ENCODE assay signal across 8 cellular contexts in the genomic region with DNA sequence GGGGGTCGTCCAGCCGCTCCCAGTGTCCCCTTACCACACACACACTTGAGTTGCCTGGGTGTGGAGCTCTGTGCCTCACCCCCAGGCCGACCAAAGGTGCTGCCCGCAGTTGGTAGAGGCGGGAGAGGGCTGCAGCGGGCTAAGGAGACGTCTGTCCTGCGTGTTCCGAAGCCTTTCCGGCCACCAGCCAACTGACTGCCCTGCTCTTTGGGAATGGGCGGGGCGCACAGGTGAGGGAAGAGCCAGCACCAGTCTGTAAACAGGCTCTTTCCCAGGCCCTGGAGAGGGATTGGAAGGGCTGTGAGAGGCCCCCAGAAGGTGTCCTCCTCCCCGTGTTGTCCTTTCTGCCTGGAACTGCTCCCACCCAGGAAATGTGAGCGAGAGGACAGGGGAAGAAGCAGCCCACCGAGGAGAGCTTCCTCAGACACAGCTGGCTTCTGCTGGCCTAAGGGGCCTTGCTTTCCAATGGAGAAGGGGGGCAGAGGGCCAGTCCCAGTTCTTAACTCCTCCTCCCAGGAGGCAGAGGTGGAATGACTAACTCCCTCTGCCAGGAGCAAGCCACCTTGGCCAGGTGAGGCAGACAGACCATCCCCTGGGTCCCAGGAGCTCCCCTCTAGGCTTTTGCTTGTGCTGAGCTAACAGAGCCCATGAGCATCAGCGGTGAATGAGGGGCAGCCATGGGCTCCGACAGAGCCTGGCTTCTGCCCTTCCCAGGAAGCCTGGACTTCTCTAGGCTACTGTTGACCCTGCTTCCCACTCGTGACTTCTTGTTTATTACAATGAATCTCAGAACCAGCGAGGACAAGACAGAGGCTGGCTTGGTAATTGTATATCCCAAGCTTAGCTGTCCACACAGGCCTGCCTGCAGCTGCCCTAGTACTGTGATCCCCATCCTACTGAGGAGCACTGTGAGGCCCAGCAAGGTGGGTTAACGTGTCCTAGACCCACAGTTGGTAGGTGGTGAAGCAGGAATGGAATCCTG.
A peak's percentile ranks its signal among the peaks of the same experiment; 100 is the strongest.
DNase-seq lines count a peak whose midpoint lies in the region; ATAC-seq and TF ChIP-seq lines count a peak whose summit lies in the region.

No MANE protein-coding gene starts in this region.

- H3K4me3 ChIP-seq in iPS-18a (ENCODE audit: low read length) (peak overlapping the region; percentile 68), BE2C (ENCODE audit: low read depth, low read length) (no peak overlapping the region)

- H3K4me1 ChIP-seq in iPS-18a (ENCODE audit: control insufficient read depth, low read depth, low read length) (peaks cover 3% of the 10 kb centered on the region), BE2C (no peaks in the 10 kb centered on the region)

- DNase-seq in activated CD4-positive, alpha-beta T cell treated with anti-CD3 and anti-CD28 coated beads for 36 hours: no peak
- no peak for DNase-seq in activated CD4-positive, alpha-beta T cell treated with anti-CD3 and anti-CD28 coated beads, Interleukin-2, amount 50 U/mL, for 4 hours
- DNase-seq in activated T-helper 1 cell treated with anti-CD3 and anti-CD28 coated beads, Interleukin-12 subunit alpha, Interleukin-12 subunit beta, Interleukin-2, Interleukin-4 antibody, amounts not matched to agents 30 ng/mL and 10 ng/mL and 1 ng/mL, durations not matched to agents 14 hours and 24 hours and 36 hours (ENCODE audit: low spot score): no peak
- DNase-seq in stimulated activated naive B cell treated with anti-CD40 and anti-IgM and Interleukin-4, amounts not matched to agents 10 μg/mL and 1 μg/mL and 100 μg/mL, for 72 hours: no peak
- DNase-seq in HuH-7.5 (ENCODE audit: low spot score): no peak
- no peak for DNase-seq in NK-92 (lab: John Stamatoyannopoulos, UW; ENCODE audit: unreplicated experiment)
- no peak for DNase-seq in BE2C

- H3K4me3 Mint-ChIP-seq in activated CD4-positive, alpha-beta T cell treated with anti-CD3 and anti-CD28 coated beads for 36 hours: peak overlapping the region; percentile 46
- peak overlapping the region; percentile 63 for H3K4me3 Mint-ChIP-seq in activated T-helper 1 cell treated with anti-CD3 and anti-CD28 coated beads, Interleukin-12 subunit alpha, Interleukin-12 subunit beta, Interleukin-2, Interleukin-4 antibody, amounts not matched to agents 30 ng/mL and 10 ng/mL and 1 ng/mL, durations not matched to agents 14 hours and 24 hours and 36 hours
- peak overlapping the region; percentile 49 to 54 for H3K4me3 Mint-ChIP-seq in stimulated activated naive B cell treated with anti-CD40 and anti-IgM and Interleukin-4, amounts not matched to agents 10 μg/mL and 1 μg/mL and 100 μg/mL, for 72 hours

- H3K9me3 ChIP-seq in iPS-18a (ENCODE audit: control insufficient read depth, low read depth, low read length) (no peaks in the 10 kb centered on the region), BE2C (no peaks in the 10 kb centered on the region)

- TF ChIP-seq CTCF in BE2C (IDR thresholded peaks at IDR 0.05; ENCODE audit: low read depth, low read length): no peak

- H3K9ac ChIP-seq in iPS-18a (ENCODE audit: low read length): no peak overlapping the region

- POLR2A ChIA-PET in activated CD4-positive, alpha-beta T cell treated with anti-CD3 and anti-CD28 coated beads for 36 hours (lab: Charles Lee): no interaction called here

- ATAC-seq in activated CD4-positive, alpha-beta T cell treated with anti-CD3 and anti-CD28 coated beads for 36 hours: no peak
- ATAC-seq in stimulated activated naive B cell treated with anti-CD40 and anti-IgM and Interleukin-4, amounts not matched to agents 10 μg/mL and 1 μg/mL and 100 μg/mL, for 72 hours (replicated peaks): no peak

- CTCF ChIA-PET in activated CD4-positive, alpha-beta T cell treated with anti-CD3 and anti-CD28 coated beads for 36 hours (lab: Charles Lee): interaction anchor here (1.0 to 6.9 kb wide), 8 partner anchors 10 to 194 kb away, joined by 3 to 97 read pairs (median 6); no protein-coding TSS in a partner anchor

- H3K27me3 Mint-ChIP-seq in activated CD4-positive, alpha-beta T cell treated with anti-CD3 and anti-CD28 coated beads for 36 hours: peaks cover 25% of the 10 kb centered on the region
- peaks cover 5% of the 10 kb centered on the region for H3K27me3 Mint-ChIP-seq in activated T-helper 1 cell treated with anti-CD3 and anti-CD28 coated beads, Interleukin-12 subunit alpha, Interleukin-12 subunit beta, Interleukin-2, Interleukin-4 antibody, amounts not matched to agents 30 ng/mL and 10 ng/mL and 1 ng/mL, durations not matched to agents 14 hours and 24 hours and 36 hours (ENCODE audit: insufficient read depth)
- peaks cover 42 to 58% of the 10 kb centered on the region in 2 donors for H3K27me3 Mint-ChIP-seq in stimulated activated naive B cell treated with anti-CD40 and anti-IgM and Interleukin-4, amounts not matched to agents 10 μg/mL and 1 μg/mL and 100 μg/mL, for 72 hours

- no peak overlapping the region for H3K27ac Mint-ChIP-seq in activated CD4-positive, alpha-beta T cell treated with anti-CD3 and anti-CD28 coated beads for 36 hours
- H3K27ac Mint-ChIP-seq in activated T-helper 1 cell treated with anti-CD3 and anti-CD28 coated beads, Interleukin-12 subunit alpha, Interleukin-12 subunit beta, Interleukin-2, Interleukin-4 antibody, amounts not matched to agents 30 ng/mL and 10 ng/mL and 1 ng/mL, durations not matched to agents 14 hours and 24 hours and 36 hours: no peak overlapping the region
- no peak overlapping the region for H3K27ac Mint-ChIP-seq in stimulated activated naive B cell treated with anti-CD40 and anti-IgM and Interleukin-4, amounts not matched to agents 10 μg/mL and 1 μg/mL and 100 μg/mL, for 72 hours

- H3K27ac ChIP-seq in iPS-18a (ENCODE audit: low read length): no peak overlapping the region

- intact Hi-C loops in activated CD4-positive, alpha-beta T cell treated with anti-CD3 and anti-CD28 coated beads for 36 hours (cut with DNase I, micrococcal nuclease): loop anchor here in 1 of 2 experiments (5.0 kb wide), 1 partner anchor 57 kb away; no protein-coding TSS in a partner anchor
- intact Hi-C loops in activated T-helper 1 cell treated with anti-CD3 and anti-CD28 coated beads, Interleukin-12 subunit alpha, Interleukin-12 subunit beta, Interleukin-2, Interleukin-4 antibody, amounts not matched to agents 30 ng/mL and 10 ng/mL and 1 ng/mL, durations not matched to agents 14 hours and 24 hours and 36 hours (cut with micrococcal nuclease): loop anchor here (2.0 to 10.0 kb wide), 2 partner anchors 16 to 190 kb away; no protein-coding TSS in a partner anchor

- peaks cover 21% of the 10 kb centered on the region for H3K4me1 Mint-ChIP-seq in activated CD4-positive, alpha-beta T cell treated with anti-CD3 and anti-CD28 coated beads for 36 hours
- H3K4me1 Mint-ChIP-seq in activated T-helper 1 cell treated with anti-CD3 and anti-CD28 coated beads, Interleukin-12 subunit alpha, Interleukin-12 subunit beta, Interleukin-2, Interleukin-4 antibody, amounts not matched to agents 30 ng/mL and 10 ng/mL and 1 ng/mL, durations not matched to agents 14 hours and 24 hours and 36 hours (ENCODE audit: low read depth): peaks cover 35% of the 10 kb centered on the region
- peaks cover 6 to 10% of the 10 kb centered on the region in 2 donors for H3K4me1 Mint-ChIP-seq in stimulated activated naive B cell treated with anti-CD40 and anti-IgM and Interleukin-4, amounts not matched to agents 10 μg/mL and 1 μg/mL and 100 μg/mL, for 72 hours

- H3K27me3 ChIP-seq in iPS-18a (ENCODE audit: control insufficient read depth, insufficient read depth, low read length): peaks cover 25% of the 10 kb centered on the region
- H3K27me3 ChIP-seq in BE2C: peaks cover 38% of the 10 kb centered on the region

- H3K9me3 Mint-ChIP-seq in activated CD4-positive, alpha-beta T cell treated with anti-CD3 and anti-CD28 coated beads for 36 hours (ENCODE audit: low read depth): no peaks in the 10 kb centered on the region
- no peaks in the 10 kb centered on the region for H3K9me3 Mint-ChIP-seq in activated T-helper 1 cell treated with anti-CD3 and anti-CD28 coated beads, Interleukin-12 subunit alpha, Interleukin-12 subunit beta, Interleukin-2, Interleukin-4 antibody, amounts not matched to agents 30 ng/mL and 10 ng/mL and 1 ng/mL, durations not matched to agents 14 hours and 24 hours and 36 hours
- H3K9me3 Mint-ChIP-seq in stimulated activated naive B cell treated with anti-CD40 and anti-IgM and Interleukin-4, amounts not matched to agents 10 μg/mL and 1 μg/mL and 100 μg/mL, for 72 hours: peaks cover 0 to under 1% of the 10 kb centered on the region in 2 donors

- H3K36me3 Mint-ChIP-seq in activated CD4-positive, alpha-beta T cell treated with anti-CD3 and anti-CD28 coated beads for 36 hours (ENCODE audit: low read depth): no peaks in the 10 kb centered on the region
- peaks cover 5% of the 10 kb centered on the region for H3K36me3 Mint-ChIP-seq in activated T-helper 1 cell treated with anti-CD3 and anti-CD28 coated beads, Interleukin-12 subunit alpha, Interleukin-12 subunit beta, Interleukin-2, Interleukin-4 antibody, amounts not matched to agents 30 ng/mL and 10 ng/mL and 1 ng/mL, durations not matched to agents 14 hours and 24 hours and 36 hours (ENCODE audit: low read depth)
- no peaks in the 10 kb centered on the region for H3K36me3 Mint-ChIP-seq in stimulated activated naive B cell treated with anti-CD40 and anti-IgM and Interleukin-4, amounts not matched to agents 10 μg/mL and 1 μg/mL and 100 μg/mL, for 72 hours

- H3K36me3 ChIP-seq in iPS-18a (ENCODE audit: control insufficient read depth, low read depth, low read length) (no peaks in the 10 kb centered on the region), BE2C (no peaks in the 10 kb centered on the region)
